8 cellular contexts compared by ENCODE assay signal in genomic region chr1:196355206-196355786, GRCh38.
DNase-seq lines count a peak whose midpoint lies in the region; ATAC-seq and TF ChIP-seq lines count a peak whose summit lies in the region.

No MANE protein-coding gene starts in this region.

- no peaks in the 10 kb centered on the region for H3K36me3 Mint-ChIP-seq in activated CD4-positive, alpha-beta memory T cell treated with anti-CD3 and anti-CD28 coated beads for 36 hours

- H3K9me3 Mint-ChIP-seq in activated CD4-positive, alpha-beta memory T cell treated with anti-CD3 and anti-CD28 coated beads for 36 hours: no peaks in the 10 kb centered on the region

- CTCF ChIA-PET in activated CD4-positive, alpha-beta memory T cell treated with anti-CD3 and anti-CD28 coated beads for 36 hours (lab: Charles Lee): interaction anchor here (0.8 kb wide), 1 partner anchor 18 kb away, joined by 3 read pairs; no protein-coding TSS in a partner anchor

- no peak overlapping the region for H3K27ac ChIP-seq in Karpas-422 (ENCODE audit: low read length)

- H3K9ac ChIP-seq in Karpas-422 (ENCODE audit: low read length): no peak overlapping the region

- no peaks in the 10 kb centered on the region for H3K79me2 ChIP-seq in Karpas-422 (ENCODE audit: low read length)

- intact Hi-C loops in activated CD4-positive, alpha-beta memory T cell treated with anti-CD3 and anti-CD28 coated beads for 36 hours (cut with micrococcal nuclease): loop anchor here (1.0 kb wide), 1 partner anchor 306 kb away; no protein-coding TSS in a partner anchor

- no peaks in the 10 kb centered on the region for H3K27me3 Mint-ChIP-seq in activated CD4-positive, alpha-beta memory T cell treated with anti-CD3 and anti-CD28 coated beads for 36 hours

- H3K9me2 ChIP-seq in Karpas-422 (replicated peaks; ENCODE audit: insufficient read depth, low read length): no peaks in the 10 kb centered on the region

- no peaks in the 10 kb centered on the region for H3K27me3 ChIP-seq in Karpas-422 (ENCODE audit: low read length)

- no peak overlapping the region for H3K27ac Mint-ChIP-seq in activated CD4-positive, alpha-beta memory T cell treated with anti-CD3 and anti-CD28 coated beads for 36 hours

- H3K4me2 ChIP-seq in Karpas-422 (ENCODE audit: low read depth, low read length, poor library complexity, severe bottlenecking): no peak overlapping the region

- TF ChIP-seq POLR2A in erythroblast (IDR thresholded peaks at IDR 0.05; ENCODE audit: low read length): no peak

- no peaks in the 10 kb centered on the region for H4K20me1 ChIP-seq in Karpas-422 (ENCODE audit: insufficient read depth, low read depth, low read length)

- POLR2A ChIA-PET in activated CD4-positive, alpha-beta memory T cell treated with anti-CD3 and anti-CD28 coated beads for 36 hours (lab: Charles Lee): no interaction called here

- H3K36me3 ChIP-seq in Karpas-422 (ENCODE audit: insufficient read depth, low read length): no peaks in the 10 kb centered on the region

- DNase-seq in NCI-H1092 treated with DMSO at 0.1 percent for 48 hours (lab: John Stamatoyannopoulos, UW) (peak; percentile 31), NCI-H1092 (lab: John Stamatoyannopoulos, UW) (no peak), NCI-H460 (ENCODE audit: extremely low read depth, low read depth) (peak; percentile 40), erythroblast (lab: John Stamatoyannopoulos, UW) (peak; percentile 24 to 41), stromal cell of bone marrow (ENCODE audit: low read depth) (peak; percentile 12), Karpas-422 (no peak)
- DNase-seq in activated CD4-positive, alpha-beta memory T cell treated with anti-CD3 and anti-CD28 coated beads for 36 hours: no peak

- ATAC-seq in GM21786 (IDR thresholded peaks at IDR 0.05; ENCODE audit: unreplicated experiment): no peak

- no peak overlapping the region for H3K4me3 ChIP-seq in Karpas-422 (ENCODE audit: low read length)

- no peaks in the 10 kb centered on the region for H3K4me1 Mint-ChIP-seq in activated CD4-positive, alpha-beta memory T cell treated with anti-CD3 and anti-CD28 coated beads for 36 hours (ENCODE audit: low read depth)

- no peaks in the 10 kb centered on the region for H3K4me1 ChIP-seq in Karpas-422 (ENCODE audit: low read length)

- no peaks in the 10 kb centered on the region for H3K9me3 ChIP-seq in Karpas-422 (ENCODE audit: low read length)

- H2AFZ ChIP-seq in Karpas-422 (ENCODE audit: low read length): no peak overlapping the region

- no peak overlapping the region for H3K4me3 Mint-ChIP-seq in activated CD4-positive, alpha-beta memory T cell treated with anti-CD3 and anti-CD28 coated beads for 36 hours

Comparison
In these comparisons a context has a peak if more than half of its experiments do, and no peak if none do; other contexts are left out.
1. DNase-seq: peak in NCI-H1092 treated with DMSO at 0.1 percent for 48 hours (single experiment), NCI-H460 (single experiment), erythroblast (2 of 2) and stromal cell of bone marrow (single experiment); none in NCI-H1092 (single experiment), activated CD4-positive, alpha-beta memory T cell treated with anti-CD3 and anti-CD28 coated beads for 36 hours (single experiment) and Karpas-422 (single experiment).